ENCODE assay signal across 1 cellular context in genomic region chr5:126614189-126614588, GRCh38.
TF ChIP-seq lines count a peak whose summit lies in the region.

No MANE protein-coding gene starts in this region.

TF ChIP-seq in GM12878, 131 proteins besides CTCF, POLR2A, EP300 and RAD21:
- TF ChIP-seq JUNB (IDR thresholded peaks at IDR 0.05) (no peak), MEF2A (IDR thresholded peaks at IDR 0.05; ENCODE audit: insufficient read depth, low read depth, low read length) (no peak)
- TF ChIP-seq, protein P1, sequence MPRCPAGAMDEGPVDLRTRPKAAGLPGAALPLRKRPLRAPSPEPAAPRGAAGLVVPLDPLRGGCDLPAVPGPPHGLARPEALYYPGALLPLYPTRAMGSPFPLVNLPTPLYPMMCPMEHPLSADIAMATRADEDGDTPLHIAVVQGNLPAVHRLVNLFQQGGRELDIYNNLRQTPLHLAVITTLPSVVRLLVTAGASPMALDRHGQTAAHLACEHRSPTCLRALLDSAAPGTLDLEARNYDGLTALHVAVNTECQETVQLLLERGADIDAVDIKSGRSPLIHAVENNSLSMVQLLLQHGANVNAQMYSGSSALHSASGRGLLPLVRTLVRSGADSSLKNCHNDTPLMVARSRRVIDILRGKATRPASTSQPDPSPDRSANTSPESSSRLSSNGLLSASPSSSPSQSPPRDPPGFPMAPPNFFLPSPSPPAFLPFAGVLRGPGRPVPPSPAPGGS (IDR thresholded peaks at IDR 0.05; ENCODE audit: borderline replicate concordance, insufficient read depth, low read depth, low read length, poor library complexity, severe bottlenecking) = no peak
